In genomic region chr7:116861717-116862116, GRCh38 we compare ENCODE assay signal across 2 cellular contexts.
TF ChIP-seq lines count a peak whose summit lies in the region.

No MANE protein-coding gene starts in this region.

TF ChIP-seq in GM23338, 12 proteins besides CTCF, POLR2A, EP300 and RAD21:
- no peak for TF ChIP-seq REST (IDR thresholded peaks at IDR 0.05; ENCODE audit: unreplicated experiment)
- no peak for TF ChIP-seq EZH2phosphoT487 (IDR thresholded peaks at IDR 0.05; ENCODE audit: unreplicated experiment)
- TF ChIP-seq ETS1 (IDR thresholded peaks at IDR 0.05) = no peak
- no peak for TF ChIP-seq ZNF462 (CRISPR knock-in tag; IDR thresholded peaks at IDR 0.05)
- no peak for TF ChIP-seq ZNF331 (CRISPR knock-in tag; IDR thresholded peaks at IDR 0.05; ENCODE audit: low read depth)
- TF ChIP-seq POLR2AphosphoS5 (IDR thresholded peaks at IDR 0.05; ENCODE audit: low read depth) = no peak
- no peak for TF ChIP-seq ZNF114 (CRISPR knock-in tag; IDR thresholded peaks at IDR 0.05)
- TF ChIP-seq CREB1 (CRISPR knock-in tag; IDR thresholded peaks at IDR 0.05; ENCODE audit: low read depth) = no peak
- no peak for TF ChIP-seq STAT1 (IDR thresholded peaks at IDR 0.05; ENCODE audit: unreplicated experiment)
- no peak for TF ChIP-seq NANOG (IDR thresholded peaks at IDR 0.05; ENCODE audit: borderline replicate concordance)
- no peak for TF ChIP-seq JUNB (IDR thresholded peaks at IDR 0.05; ENCODE audit: unreplicated experiment)
- no peak for TF ChIP-seq EZH2 (IDR thresholded peaks at IDR 0.05; ENCODE audit: low read depth, unreplicated experiment)

TF ChIP-seq in H1, 55 proteins besides CTCF, POLR2A, EP300 and RAD21:
- TF ChIP-seq RBBP5 (IDR thresholded peaks at IDR 0.05; ENCODE audit: borderline replicate concordance, low read depth, low read length) (no peak), KDM5A (IDR thresholded peaks at IDR 0.05; ENCODE audit: low read length) (no peak), CREB1 (IDR thresholded peaks at IDR 0.05) (no peak), KDM4A (IDR thresholded peaks at IDR 0.05; ENCODE audit: low read depth, low read length, severe bottlenecking) (no peak), POU5F1 (IDR thresholded peaks at IDR 0.05; ENCODE audit: low read depth, low read length) (no peak), CHD1 (IDR thresholded peaks at IDR 0.05; ENCODE audit: low read depth, low read length) (no peak), POLR2AphosphoS5 (IDR thresholded peaks at IDR 0.05; ENCODE audit: low read depth, low read length) (no peak), SIX5 (IDR thresholded peaks at IDR 0.05; ENCODE audit: low read depth, low read length) (no peak), SAP30 (IDR thresholded peaks at IDR 0.05; ENCODE audit: insufficient read depth, insufficient replicate concordance, low read length) (no peak), SIRT6 (IDR thresholded peaks at IDR 0.05; ENCODE audit: low read length) (no peak), EZH2 (IDR thresholded peaks at IDR 0.05; ENCODE audit: low read depth, low read length, severe bottlenecking) (no peak)
